ENCODE assay signal across 8 cellular contexts in genomic region chr1:15100369-15101111, GRCh38. TPM values are rescaled to one million over a fixed set of nuclear protein-coding genes. Genes with fewer than 3 reads are reported as not detected.
A peak's percentile ranks its signal among the peaks of the same experiment; 100 is the strongest.
DNase-seq lines count a peak whose midpoint lies in the region; ATAC-seq and TF ChIP-seq lines count a peak whose summit lies in the region.

No MANE protein-coding gene starts in this region.

- no TSS peak for BruUV-seq in OCI-LY7 (replicated peaks; lab: Mats Ljungman, UMichigan)

- ATAC-seq in GM18858 (IDR thresholded peaks at IDR 0.05; ENCODE audit: unreplicated experiment) (no peak), GM19328 (IDR thresholded peaks at IDR 0.05; ENCODE audit: unreplicated experiment) (no peak)

- CTCF ChIA-PET in OCI-LY7 (lab: Charles Lee; ENCODE audit: unreplicated experiment), result interaction anchor here (1.6 kb wide), 1 partner anchor 10 kb away, joined by 7 read pairs; no protein-coding TSS in a partner anchor

- POLR2A ChIA-PET in OCI-LY7 (lab: Charles Lee), result no interaction called here

- no peak overlapping the region for H3K27ac ChIP-seq in OCI-LY7 (ENCODE audit: low read depth, low read length, poor library complexity, severe bottlenecking)

- DNase-seq in COR-L47 (lab: John Stamatoyannopoulos, UW), result peak; percentile 49
- DNase-seq in HFF-Myc (ENCODE audit: extremely low read depth, low read depth), result no peak
- DNase-seq in OCI-LY7 (ENCODE audit: low spot score), result peak; percentile 68
- DNase-seq in activated naive CD4-positive, alpha-beta T cell (lab: John Stamatoyannopoulos, UW), result peak in 3 of 4 experiments; percentile 8 to 22 (median 12)
- DNase-seq in head of caudate nucleus, result peak; percentile 33 to 86 (median 70)
- DNase-seq in renal cortical epithelial cell (ENCODE audit: low read depth), result peak; percentile 40

- no peaks in the 10 kb centered on the region for H4K20me1 ChIP-seq in OCI-LY7 (ENCODE audit: insufficient read depth, low read length)

- no peaks in the 10 kb centered on the region for H3K9me2 ChIP-seq in OCI-LY7 (ENCODE audit: insufficient read depth, low read length)

- no peaks in the 10 kb centered on the region for H3K36me3 ChIP-seq in OCI-LY7 (ENCODE audit: insufficient read depth, low read length)

- H3K79me2 ChIP-seq in OCI-LY7 (ENCODE audit: insufficient read depth, low read depth, low read length), result no peaks in the 10 kb centered on the region

- TF ChIP-seq CTCF in HFF-Myc (IDR thresholded peaks at IDR 0.05; ENCODE audit: low read depth, low read length, missing control alignments), result peak; percentile 95
- peak; percentile 92 for TF ChIP-seq CTCF in OCI-LY7 (conservative IDR thresholded peaks at IDR 0.05; ENCODE audit: low read length)

- peak overlapping the region; percentile 34 for H3K4me2 ChIP-seq in OCI-LY7 (ENCODE audit: low read length)

- H3K9me3 ChIP-seq in OCI-LY7 (ENCODE audit: low read length), result peaks cover 4% of the 10 kb centered on the region; the same call in 1 of the 2 replicates

- intact Hi-C loops in OCI-LY7 (cut with micrococcal nuclease; ENCODE audit: unreplicated experiment), result loop anchor here (1.0 to 10.0 kb wide), 3 partner anchors 38 to 1006 kb away; no protein-coding TSS in a partner anchor
- intact Hi-C loops in head of caudate nucleus (cut with DNase I), result no loop called here

- H2AFZ ChIP-seq in OCI-LY7 (ENCODE audit: low read length), result no peak overlapping the region; the same call in 1 of the 2 replicates

- H3K4me3 ChIP-seq in HFF-Myc (replicated peaks; ENCODE audit: low read depth, low read length) (no peak overlapping the region), OCI-LY7 (ENCODE audit: low read depth, low read length, poor library complexity, severe bottlenecking) (no peak overlapping the region)

- peaks cover 9% of the 10 kb centered on the region for H3K4me1 ChIP-seq in OCI-LY7 (ENCODE audit: insufficient read depth, low read length, poor library complexity, severe bottlenecking)

RNA-seq across cellular contexts. Expression of gene TMEM51, which starts 53.0 kb away (rescaled TPM):
- not detected in 2 replicates for total RNA-seq in OCI-LY7 (2014; rRNA removed; shearing (Covaris generic))
- not detected in 2 replicates for total RNA-seq in OCI-LY7 (2022)
- 37.4 and 55.9 TPM in 2 replicates for total RNA-seq in renal cortical epithelial cell

Comparison
In these comparisons a context has a peak if more than half of its experiments do, and no peak if none do; other contexts are left out.
1. RNA of gene TMEM51, which starts 53.0 kb away (total RNA-seq): 37.4 to 55.9 TPM in renal cortical epithelial cell; not detected in OCI-LY7; every median in the first group is over 10 times any median in the second.